ENCODE assay signal across 8 cellular contexts in genomic region chr19:45443462-45444317, GRCh38. TPM values are rescaled to one million over a fixed set of nuclear protein-coding genes. Genes with fewer than 3 reads are reported as not detected.
DNase-seq lines count a peak whose midpoint lies in the region; ATAC-seq and TF ChIP-seq lines count a peak whose summit lies in the region.

No MANE protein-coding gene starts in this region.

- ATAC-seq in lower lobe of right lung = peak; percentile 91

- intact Hi-C loops in A673 (cut with micrococcal nuclease; ENCODE audit: unreplicated experiment) = no loop called here
- intact Hi-C loops in lower lobe of right lung (cut with DNase I) = no loop called here

- peak overlapping the region; percentile 47 for H3K4me3 ChIP-seq in A673 (ENCODE audit: low read depth, low read length, poor library complexity, severe bottlenecking)
- peak overlapping the region; percentile 46 for H3K4me3 ChIP-seq in GM12875 (ENCODE audit: low read depth, low read length)
- H3K4me3 ChIP-seq in endocrine pancreas (ENCODE audit: control insufficient read depth, insufficient read depth, low read length) = peak overlapping the region; percentile 32
- H3K4me3 ChIP-seq in lower lobe of right lung = peak overlapping the region; percentile 45

- no TSS peak for BruUV-seq in A673 (replicated peaks; lab: Mats Ljungman, UMichigan)

- H3K9me3 ChIP-seq in A673 (ENCODE audit: low read depth, low read length, poor library complexity, severe bottlenecking) (no peaks in the 10 kb centered on the region), endocrine pancreas (ENCODE audit: control insufficient read depth, low read length) (no peaks in the 10 kb centered on the region), lower lobe of right lung (no peaks in the 10 kb centered on the region)

- H3K9ac ChIP-seq in endocrine pancreas (ENCODE audit: control insufficient read depth, insufficient read depth, low read length) = peak overlapping the region; percentile 76

- H3K27ac Mint-ChIP-seq in activated CD4-positive, alpha-beta memory T cell treated with anti-CD3 and anti-CD28 coated beads, Interleukin-2, amount 10 ng/mL, durations not matched to agents 7 days and 5 days = peak overlapping the region; percentile 29

- no peaks in the 10 kb centered on the region for H3K27me3 Mint-ChIP-seq in activated CD4-positive, alpha-beta memory T cell treated with anti-CD3 and anti-CD28 coated beads, Interleukin-2, amount 10 ng/mL, durations not matched to agents 7 days and 5 days

- peak overlapping the region; percentile 88 for H3K27ac ChIP-seq in A673 (ENCODE audit: low read depth, low read length, poor library complexity, severe bottlenecking)
- peak overlapping the region; percentile 93 for H3K27ac ChIP-seq in lower lobe of right lung

- H3K4me1 Mint-ChIP-seq in activated CD4-positive, alpha-beta memory T cell treated with anti-CD3 and anti-CD28 coated beads, Interleukin-2, amount 10 ng/mL, durations not matched to agents 7 days and 5 days = peaks cover 59% of the 10 kb centered on the region

- H3K27me3 ChIP-seq in A673 (replicated peaks; ENCODE audit: insufficient read depth, low read depth, low read length, poor library complexity) (no peaks in the 10 kb centered on the region), endocrine pancreas (ENCODE audit: control insufficient read depth, insufficient read depth, low read length) (no peaks in the 10 kb centered on the region), lower lobe of right lung (ENCODE audit: low read depth) (no peaks in the 10 kb centered on the region)

- H3K9me3 Mint-ChIP-seq in activated CD4-positive, alpha-beta memory T cell treated with anti-CD3 and anti-CD28 coated beads, Interleukin-2, amount 10 ng/mL, durations not matched to agents 7 days and 5 days = no peaks in the 10 kb centered on the region

- TF ChIP-seq CTCF in A673 (conservative IDR thresholded peaks at IDR 0.05; ENCODE audit: low read depth, low read length) = no peak
- no peak for TF ChIP-seq CTCF in GM12875 (IDR thresholded peaks at IDR 0.05; ENCODE audit: borderline replicate concordance, insufficient read depth, low read depth, low read length)
- TF ChIP-seq CTCF in lower lobe of right lung (IDR thresholded peaks at IDR 0.05) = no peak

- POLR2A ChIA-PET in A673 (lab: Charles Lee; ENCODE audit: low non-redundant PET) = no interaction called here
- POLR2A ChIA-PET in activated CD4-positive, alpha-beta memory T cell treated with anti-CD3 and anti-CD28 coated beads, Interleukin-2, amount 10 ng/mL, durations not matched to agents 7 days and 5 days (lab: Charles Lee) = interaction anchor here (4.4 kb wide), 1 partner anchor 25 kb away, joined by 19 read pairs; the partner anchor contains the start of gene FOSB

- peak overlapping the region; percentile 73 for H3K4me3 Mint-ChIP-seq in activated CD4-positive, alpha-beta memory T cell treated with anti-CD3 and anti-CD28 coated beads, Interleukin-2, amount 10 ng/mL, durations not matched to agents 7 days and 5 days

- DNase-seq in A673 (ENCODE audit: low spot score) (peak; percentile 96), NCI-H2171 treated with DMSO at 0.1 percent for 48 hours (lab: John Stamatoyannopoulos, UW) (peak; percentile 83), lower lobe of right lung (peak; percentile 98), NCI-H128 (lab: John Stamatoyannopoulos, UW; ENCODE audit: unreplicated experiment) (no peak)
- DNase-seq in activated CD4-positive, alpha-beta memory T cell treated with anti-CD3 and anti-CD28 coated beads, Interleukin-2, amount 10 ng/mL, durations not matched to agents 7 days and 5 days = peak; percentile 60
- DNase-seq in stimulated activated CD8-positive, alpha-beta memory T cell treated with anti-CD3 and anti-CD28 coated beads, Interleukin-15, amount 100 ng/mL, for 48 hours (ENCODE audit: low read depth in 2 of 2) = peak; percentile 40 to 42

- H3K4me1 ChIP-seq in A673 (ENCODE audit: insufficient read depth, low read length, poor library complexity, severe bottlenecking) = peaks cover 18% of the 10 kb centered on the region
- H3K4me1 ChIP-seq in endocrine pancreas (ENCODE audit: control insufficient read depth, insufficient read depth, low read length) = no peaks in the 10 kb centered on the region
- H3K4me1 ChIP-seq in lower lobe of right lung = peaks cover 44% of the 10 kb centered on the region

- CTCF ChIA-PET in A673 (lab: Charles Lee) = interaction anchor here (0.6 kb wide), 1 partner anchor 34 kb away, joined by 13 read pairs; no protein-coding TSS in a partner anchor
- CTCF ChIA-PET in activated CD4-positive, alpha-beta memory T cell treated with anti-CD3 and anti-CD28 coated beads, Interleukin-2, amount 10 ng/mL, durations not matched to agents 7 days and 5 days (lab: Charles Lee) = no interaction called here

- no peaks in the 10 kb centered on the region for H3K36me3 ChIP-seq in A673 (ENCODE audit: insufficient read depth, low read length, poor library complexity, severe bottlenecking)
- no peaks in the 10 kb centered on the region for H3K36me3 ChIP-seq in endocrine pancreas (ENCODE audit: control insufficient read depth, insufficient read depth, low read length)
- H3K36me3 ChIP-seq in lower lobe of right lung = no peaks in the 10 kb centered on the region

- H3K36me3 Mint-ChIP-seq in activated CD4-positive, alpha-beta memory T cell treated with anti-CD3 and anti-CD28 coated beads, Interleukin-2, amount 10 ng/mL, durations not matched to agents 7 days and 5 days (ENCODE audit: low read depth) = peaks cover 3% of the 10 kb centered on the region

RNA-seq across cellular contexts. Expression of gene ERCC1, which starts 20.0 kb away (rescaled TPM):
- total RNA-seq in A673 (2021) = 158 and 165 TPM in 2 replicates
- 10 to 100 TPM; 59.8 to 60.6 TPM for total RNA-seq in activated CD4-positive, alpha-beta memory T cell treated with anti-CD3 and anti-CD28 coated beads, Interleukin-2, amount 10 ng/mL, durations not matched to agents 7 days and 5 days
- 41.6 TPM for total RNA-seq in lower lobe of right lung

RNA-seq across cellular contexts. Expression of gene FOSB, which starts 24.1 kb away (rescaled TPM):
- total RNA-seq in A673 (2021) (1.0 and 1.9 TPM in 2 replicates), lower lobe of right lung (18.0 TPM)
- 10 to 100 TPM; 15.3 to 16.1 TPM for total RNA-seq in activated CD4-positive, alpha-beta memory T cell treated with anti-CD3 and anti-CD28 coated beads, Interleukin-2, amount 10 ng/mL, durations not matched to agents 7 days and 5 days

RNA-seq across cellular contexts. Expression of gene POLR1G, which starts 37.2 kb away (rescaled TPM):
- total RNA-seq in A673 (2021) (23.2 and 30.1 TPM in 2 replicates), lower lobe of right lung (4.5 TPM)
- 1 to 10 TPM; 3.6 to 3.8 TPM for total RNA-seq in activated CD4-positive, alpha-beta memory T cell treated with anti-CD3 and anti-CD28 coated beads, Interleukin-2, amount 10 ng/mL, durations not matched to agents 7 days and 5 days

RNA-seq across cellular contexts. Expression of gene PPP1R13L, which starts 38.8 kb away (rescaled TPM):
- total RNA-seq in A673 (2021) (5.5 and 8.1 TPM in 2 replicates), lower lobe of right lung (43.8 TPM)
- total RNA-seq in activated CD4-positive, alpha-beta memory T cell treated with anti-CD3 and anti-CD28 coated beads, Interleukin-2, amount 10 ng/mL, durations not matched to agents 7 days and 5 days = 10 to 100 TPM; 13.0 to 18.9 TPM

RNA-seq across cellular contexts. Expression of gene RTN2, which starts 53.2 kb away (rescaled TPM):
- total RNA-seq in A673 (2021) (6.6 and 9.1 TPM in 2 replicates), lower lobe of right lung (16.2 TPM)
- total RNA-seq in activated CD4-positive, alpha-beta memory T cell treated with anti-CD3 and anti-CD28 coated beads, Interleukin-2, amount 10 ng/mL, durations not matched to agents 7 days and 5 days = 1 to 10 TPM; 3.0 to 5.5 TPM
